Comparison of ENCODE assay signal across 12 cellular contexts in the genomic region with DNA sequence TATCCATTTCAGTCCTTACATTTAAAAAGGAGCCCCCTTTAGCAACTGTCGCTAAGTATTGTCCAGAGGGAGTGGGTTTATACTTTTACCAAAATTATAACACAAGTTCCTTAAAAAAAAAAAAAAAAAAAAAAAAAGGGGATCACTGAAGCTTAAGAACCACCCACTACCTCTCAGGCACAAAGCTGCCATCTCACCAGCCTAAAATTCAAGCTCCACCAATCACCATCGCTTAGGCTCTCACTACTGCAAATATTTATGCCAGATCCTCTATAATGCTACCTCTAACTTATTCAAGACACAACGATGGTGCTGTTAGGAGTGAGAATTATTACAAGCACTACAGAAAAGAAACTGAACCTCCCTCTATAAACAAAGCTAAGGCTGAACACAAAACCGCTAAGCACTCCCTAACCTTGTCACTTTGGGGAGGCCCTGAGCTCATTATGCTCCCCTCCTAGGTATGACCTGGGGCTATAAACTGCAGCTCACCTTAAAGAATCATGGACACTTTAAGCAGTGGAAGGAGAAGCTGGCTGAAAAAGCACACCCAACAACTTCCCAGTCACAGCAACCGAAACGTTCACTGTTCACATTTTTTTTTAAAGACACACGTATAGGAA. TPM values are rescaled to one million over a fixed set of nuclear protein-coding genes. Genes with fewer than 3 reads are reported as not detected.
A peak's percentile ranks its signal among the peaks of the same experiment; 100 is the strongest.
DNase-seq lines count a peak whose midpoint lies in the region; FAIRE-seq and TF ChIP-seq lines count a peak whose summit lies in the region.
"Had no signal": no experiment of that assay in that cellular context is flagged by ENCODE, and none has a peak within 500 bp of the region (broad histone marks: within the 10 kb centered on the region; RNA-seq: fewer than 3 reads in every experiment).

No MANE protein-coding gene starts in this region.

- H3K27ac ChIP-seq in esophagus squamous epithelium, result no peak overlapping the region
- H3K27ac ChIP-seq in substantia nigra (ENCODE audit: low read depth, low read length, poor library complexity, severe bottlenecking), result no peak overlapping the region

- H3K4me1 ChIP-seq in NT2/D1 (ENCODE audit: insufficient read depth, insufficient read length), result peaks cover 17% of the 10 kb centered on the region
- peaks cover 62% of the 10 kb centered on the region for H3K4me1 ChIP-seq in neuron (ENCODE audit: insufficient read depth, low read length)
- peaks cover 8 to 53% (median 17%) of the 10 kb centered on the region in 3 donors for H3K4me1 ChIP-seq in esophagus squamous epithelium

- intact Hi-C loops in esophagus squamous epithelium (cut with DNase I), result loop anchor here (10.0 kb wide), 1 partner anchor 199 kb away; no protein-coding TSS in a partner anchor

- DNase-seq in ELF-1 (ENCODE audit: low read depth, low spot score) (peak; percentile 66), NT2/D1 (ENCODE audit: low read depth, low spot score) (no peak), erythroblast (lab: John Stamatoyannopoulos, UW) (peak; percentile 88 to 90), H54 (ENCODE audit: insufficient read length, low spot score) (no peak), esophagus squamous epithelium (lab: John Stamatoyannopoulos, UW) (no peak), NCI-H1694 (lab: John Stamatoyannopoulos, UW) (no peak), substantia nigra (lab: John Stamatoyannopoulos, UW) (no peak)
- DNase-seq: MG63 had no signal

- peak overlapping the region; percentile 16 for H3K4me3 ChIP-seq in NT2/D1 (ENCODE audit: insufficient read length, low read depth)
- peak overlapping the region; percentile 47 for H3K4me3 ChIP-seq in neuron (ENCODE audit: low read length)
- no peak overlapping the region for H3K4me3 ChIP-seq in esophagus squamous epithelium
- H3K4me3 ChIP-seq: MG63, tibial nerve had no signal

- H3K27me3 ChIP-seq in NT2/D1 (ENCODE audit: insufficient read depth, insufficient read length), result peaks cover 5% of the 10 kb centered on the region
- no peaks in the 10 kb centered on the region for H3K27me3 ChIP-seq in neuron (ENCODE audit: insufficient read depth, low read length)
- H3K27me3 ChIP-seq in esophagus squamous epithelium, result no peaks in the 10 kb centered on the region
- H3K27me3 ChIP-seq: MG63, pancreas, tibial nerve had no signal

- 61 to 63% methylated on average over 7 of the region's 7 CpGs for WGBS in esophagus squamous epithelium, 2 donors

- H2AFZ ChIP-seq in neuron (ENCODE audit: low read depth, low read length), result no peak overlapping the region

- peak; percentile 55 for TF ChIP-seq POLR2A in erythroblast (IDR thresholded peaks at IDR 0.05; ENCODE audit: low read length)
- TF ChIP-seq POLR2A in H54 (IDR thresholded peaks at IDR 0.05; ENCODE audit: low read depth, low read length), result no peak
- no peak for TF ChIP-seq POLR2A in esophagus squamous epithelium (IDR thresholded peaks at IDR 0.05)

- peak overlapping the region; percentile 1 for H3K9ac ChIP-seq in NT2/D1 (ENCODE audit: insufficient read length, low read depth)

- H3K9me3 ChIP-seq in NT2/D1 (ENCODE audit: insufficient read depth, low read length) (no peaks in the 10 kb centered on the region), neuron (ENCODE audit: low read length) (peaks cover 8% of the 10 kb centered on the region), esophagus squamous epithelium (no peaks in the 10 kb centered on the region)
- H3K9me3 ChIP-seq: MG63, pancreas, tibial nerve had no signal

- H3K36me3 ChIP-seq in NT2/D1 (ENCODE audit: insufficient read depth, insufficient read length, low read length), result peaks cover 25% of the 10 kb centered on the region
- H3K36me3 ChIP-seq in neuron (ENCODE audit: insufficient read depth, low read length), result peaks cover 52% of the 10 kb centered on the region
- H3K36me3 ChIP-seq in esophagus squamous epithelium, result peaks cover 0 to 43% (median 7%) of the 10 kb centered on the region in 3 donors

- TF ChIP-seq CTCF in esophagus squamous epithelium (IDR thresholded peaks at IDR 0.05), result no peak

- no peak for FAIRE-seq in H54 (lab: Jason Lieb, UNC)
- FAIRE-seq: GM18507 had no signal

RNA-seq across cellular contexts. Expression of a gene that starts 3.6 kb away (rescaled TPM):
- total RNA-seq in esophagus squamous epithelium, result 10 to 100 TPM in 1 of 4 donors, 1 to 10 TPM in 3; 7.2 to 11.3 (median 8.6) TPM

RNA-seq across cellular contexts. Expression of a gene that starts 54.6 kb away (rescaled TPM):
- total RNA-seq in esophagus squamous epithelium, result 10 to 100 TPM; 12.6 to 24.8 (median 15.4) TPM

Comparison
In these comparisons a context has a peak if more than half of its experiments do, and no peak if none do; other contexts are left out.
1. DNase-seq: peak in ELF-1 (single experiment) and erythroblast (2 of 2); none in NT2/D1 (single experiment), H54 (single experiment), esophagus squamous epithelium (single experiment), NCI-H1694 (single experiment) and substantia nigra (0 of 49).
2. H3K4me3 ChIP-seq: peak in NT2/D1 (single experiment) and neuron (single experiment); none in esophagus squamous epithelium (0 of 4).